ENCODE assay signal across 27 cellular contexts in the genomic region with DNA sequence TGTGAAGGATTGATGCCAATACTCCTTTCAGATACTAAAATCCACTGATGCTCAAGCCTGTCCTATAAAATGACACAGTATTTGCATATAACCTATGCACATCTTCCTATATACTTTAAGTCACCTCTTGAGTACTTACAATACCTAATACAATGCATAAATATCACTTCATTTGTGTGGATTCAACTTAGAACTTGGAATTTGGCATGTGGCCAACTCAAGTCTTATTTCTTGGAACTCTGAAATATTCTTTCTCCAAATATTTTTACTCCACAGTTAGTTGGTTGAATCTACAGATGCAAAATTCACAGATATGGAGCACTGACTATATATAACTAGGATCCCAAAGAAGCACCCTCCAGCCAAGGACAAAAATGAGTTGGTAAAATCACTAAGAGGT.
"Had no signal": no experiment of that assay in that cellular context is flagged by ENCODE, and none has a peak within 500 bp of the region (broad histone marks: within the 10 kb centered on the region; RNA-seq: fewer than 3 reads in every experiment).

No MANE protein-coding gene starts in this region.

- H3K9me3 ChIP-seq: left lung, lower lobe of right lung, pancreas, prostate gland, sigmoid colon, tibial nerve, uterus had no signal

- H3K36me3 ChIP-seq: left lung, lower lobe of right lung, pancreas, prostate gland, sigmoid colon, tibial nerve, uterus had no signal

- ATAC-seq: left colon; left lung; lower lobe of right lung; naive thymus-derived CD8-positive, alpha-beta T cell; pancreas; right cardiac atrium; stimulated activated memory B cell treated with anti-CD40 and anti-IgM and Interleukin-4, amounts not matched to agents 10 μg/mL and 1 μg/mL and 100 μg/mL, for 72 hours; stimulated activated naive CD8-positive, alpha-beta T cell treated with anti-CD3 and anti-CD28 coated beads, Interleukin-15, amount 100 ng/mL, for 72 hours had no signal

- DNase-seq: hypothalamus; immature natural killer cell; kidney; left colon; left lung; lower lobe of right lung; mammary epithelial cell; mesenchymal stem cell; naive thymus-derived CD8-positive, alpha-beta T cell; nucleus accumbens; pancreas; posterior cingulate gyrus; retina; right cardiac atrium; sigmoid colon; stimulated activated CD4-positive, alpha-beta T cell treated with anti-CD3 and anti-CD28 coated beads, Interleukin-1b, Interleukin-23, amount 100 ng/mL, for 48 hours; stimulated activated CD4-positive, alpha-beta T cell treated with anti-CD3 and anti-CD28 coated beads, Interleukin-2, amount 100 ng/mL, for 48 hours; stimulated activated CD4-positive, alpha-beta T cell treated with anti-CD3 and anti-CD28 coated beads, Interleukin-4, amount 100 ng/mL, for 4 hours; stimulated activated CD8-positive, alpha-beta memory T cell treated with anti-CD3 and anti-CD28 coated beads, Interleukin-4, amount 100 ng/mL, for 48 hours; stimulated activated naive CD4-positive, alpha-beta T cell treated with Interleukin-2 at 50 U/mL for 16 hours; stimulated activated naive CD8-positive, alpha-beta T cell treated with anti-CD3 and anti-CD28 coated beads, Interleukin-15, amount 100 ng/mL, for 72 hours; substantia nigra; uterus had no signal

- H3K27me3 ChIP-seq: left lung, pancreas, sigmoid colon, tibial nerve, uterus had no signal

- H3K4me1 ChIP-seq: left lung, lower lobe of right lung, pancreas, prostate gland, sigmoid colon, tibial nerve, uterus had no signal

- H3K4me3 ChIP-seq: left lung, lower lobe of right lung, pancreas, prostate gland, sigmoid colon, smooth muscle cell, tibial nerve, uterus had no signal
